ENCODE assay signal across 8 cellular contexts in genomic region chr22:39351689-39352214, GRCh38. TPM values are rescaled to one million over a fixed set of nuclear protein-coding genes. Genes with fewer than 3 reads are reported as not detected.
DNase-seq lines count a peak whose midpoint lies in the region; ATAC-seq and TF ChIP-seq lines count a peak whose summit lies in the region.

No MANE protein-coding gene starts in this region.

- no peak for ATAC-seq in CD8-positive, alpha-beta T cell
- peak; percentile 69 to 73 for ATAC-seq in naive B cell (ENCODE audit: low read depth in 2 of 2)

- peaks cover 33% of the 10 kb centered on the region for H3K4me1 ChIP-seq in CD8-positive, alpha-beta T cell (ENCODE audit: insufficient read depth, low read length)
- H3K4me1 ChIP-seq in adipocyte (ENCODE audit: control insufficient read depth, insufficient read depth, low read length) (peaks cover 6% of the 10 kb centered on the region), Caco-2 (no peaks in the 10 kb centered on the region)

- no peak for DNase-seq in CD8-positive, alpha-beta T cell
- DNase-seq in HT1080 (ENCODE audit: low read depth) (peak; percentile 38), adipocyte (ENCODE audit: low read depth) (peak; percentile 59), naive B cell (peak; percentile 14), Caco-2 (no peak), NCI-H82 (lab: John Stamatoyannopoulos, UW) (no peak), anterior cingulate cortex (lab: John Stamatoyannopoulos, UW) (no peak)
- no peak for DNase-seq in T-helper 2 cell treated with Interferon-gamma antibody and Interleukin-4, amounts not matched to agents 5 μg/mL and 100 μg/mL, for 36 hours (ENCODE audit: low spot score)

- H3K27me3 ChIP-seq in CD8-positive, alpha-beta T cell (ENCODE audit: insufficient read depth, low read length), result no peaks in the 10 kb centered on the region
- H3K27me3 ChIP-seq in adipocyte (replicated peaks; ENCODE audit: control insufficient read depth, insufficient read depth, low read length) (no peaks in the 10 kb centered on the region), Caco-2 (replicated peaks; ENCODE audit: control insufficient read depth, insufficient read depth, low read length) (no peaks in the 10 kb centered on the region)

- intact Hi-C loops in CD8-positive, alpha-beta T cell (cut with DNase I, micrococcal nuclease), result no loop called here
- intact Hi-C loops in Caco-2 (cut with micrococcal nuclease; ENCODE audit: unreplicated experiment), result no loop called here

- peaks cover 2% of the 10 kb centered on the region for H3K27me3 Mint-ChIP-seq in CD8-positive, alpha-beta T cell (ENCODE audit: low read depth)
- no peaks in the 10 kb centered on the region for H3K27me3 Mint-ChIP-seq in naive B cell
- peaks cover 37% of the 10 kb centered on the region for H3K27me3 Mint-ChIP-seq in T-helper 2 cell treated with Interferon-gamma antibody and Interleukin-4, amounts not matched to agents 5 μg/mL and 100 μg/mL, for 36 hours (ENCODE audit: low read depth)
- no peaks in the 10 kb centered on the region for H3K27me3 Mint-ChIP-seq in Caco-2 (ENCODE audit: insufficient read depth, unreplicated experiment)

- peak overlapping the region; percentile 82 for H3K4me3 Mint-ChIP-seq in CD8-positive, alpha-beta T cell
- H3K4me3 Mint-ChIP-seq in naive B cell, result peak overlapping the region; percentile 71 to 94 (median 82)
- H3K4me3 Mint-ChIP-seq in T-helper 2 cell treated with Interferon-gamma antibody and Interleukin-4, amounts not matched to agents 5 μg/mL and 100 μg/mL, for 36 hours, result no peak overlapping the region
- H3K4me3 Mint-ChIP-seq in Caco-2 (ENCODE audit: unreplicated experiment), result no peak overlapping the region

- no peak overlapping the region for H3K9ac ChIP-seq in adipocyte (ENCODE audit: low read length)

- H3K9me3 Mint-ChIP-seq in CD8-positive, alpha-beta T cell, result no peaks in the 10 kb centered on the region
- H3K9me3 Mint-ChIP-seq in naive B cell (no peaks in the 10 kb centered on the region), Caco-2 (ENCODE audit: unreplicated experiment) (no peaks in the 10 kb centered on the region)
- H3K9me3 Mint-ChIP-seq in T-helper 2 cell treated with Interferon-gamma antibody and Interleukin-4, amounts not matched to agents 5 μg/mL and 100 μg/mL, for 36 hours, result no peaks in the 10 kb centered on the region

- H3K27ac ChIP-seq in CD8-positive, alpha-beta T cell (ENCODE audit: low read depth, low read length), result no peak overlapping the region

- no peaks in the 10 kb centered on the region for H3K36me3 ChIP-seq in CD8-positive, alpha-beta T cell (ENCODE audit: insufficient read depth, low read length)
- H3K36me3 ChIP-seq in adipocyte (ENCODE audit: control insufficient read depth, insufficient read depth, low read length, severe bottlenecking), result no peaks in the 10 kb centered on the region
- no peaks in the 10 kb centered on the region; the same call in 1 of the 2 replicates for H3K36me3 ChIP-seq in Caco-2 (ENCODE audit: control insufficient read depth, insufficient read depth, low read length)

- H3K4me3 ChIP-seq in CD8-positive, alpha-beta T cell (ENCODE audit: low read depth, low read length), result peak overlapping the region; percentile 16
- H3K4me3 ChIP-seq in adipocyte (ENCODE audit: low read length), result no peak overlapping the region
- H3K4me3 ChIP-seq in Caco-2 (ENCODE audit: low read depth, low read length), result no peak overlapping the region

- H3K36me3 Mint-ChIP-seq in CD8-positive, alpha-beta T cell, result peaks cover 2% of the 10 kb centered on the region
- H3K36me3 Mint-ChIP-seq in naive B cell, result no peaks in the 10 kb centered on the region
- H3K36me3 Mint-ChIP-seq in T-helper 2 cell treated with Interferon-gamma antibody and Interleukin-4, amounts not matched to agents 5 μg/mL and 100 μg/mL, for 36 hours (ENCODE audit: low read depth), result no peaks in the 10 kb centered on the region
- no peaks in the 10 kb centered on the region for H3K36me3 Mint-ChIP-seq in Caco-2 (ENCODE audit: insufficient read depth, unreplicated experiment)

- no peaks in the 10 kb centered on the region for H3K9me3 ChIP-seq in CD8-positive, alpha-beta T cell (ENCODE audit: low read length)
- H3K9me3 ChIP-seq in adipocyte (ENCODE audit: control insufficient read depth, low read length) (no peaks in the 10 kb centered on the region), Caco-2 (no peaks in the 10 kb centered on the region)

- CTCF ChIA-PET in CD8-positive, alpha-beta T cell (lab: Charles Lee), result interaction anchor here (0.9 to 3.9 kb wide), 4 partner anchors 8 to 180 kb away, joined by 3 to 16 read pairs (median 4); no protein-coding TSS in a partner anchor
- CTCF ChIA-PET in Caco-2 (lab: Charles Lee), result interaction anchor here (0.6 kb wide), 1 partner anchor 1886 kb away, joined by 3 read pairs; no protein-coding TSS in a partner anchor

- no peak for TF ChIP-seq CTCF in CD8-positive, alpha-beta T cell (IDR thresholded peaks at IDR 0.05)
- no peak for TF ChIP-seq CTCF in Caco-2 (IDR thresholded peaks at IDR 0.05; ENCODE audit: insufficient read depth in 1 of 2, low read depth in 1 of 2, low read length in 1 of 2, severe bottlenecking in 1 of 2, unreplicated experiment in 1 of 2)

- no peak overlapping the region for H3K27ac Mint-ChIP-seq in CD8-positive, alpha-beta T cell
- H3K27ac Mint-ChIP-seq in naive B cell (peak overlapping the region in 5 of 6 donors; percentile 56 to 95 (median 77)), Caco-2 (ENCODE audit: unreplicated experiment) (no peak overlapping the region)
- no peak overlapping the region for H3K27ac Mint-ChIP-seq in T-helper 2 cell treated with Interferon-gamma antibody and Interleukin-4, amounts not matched to agents 5 μg/mL and 100 μg/mL, for 36 hours

- peaks cover 18% of the 10 kb centered on the region for H3K4me1 Mint-ChIP-seq in CD8-positive, alpha-beta T cell (ENCODE audit: low read depth)
- H3K4me1 Mint-ChIP-seq in naive B cell (peaks cover 19 to 32% (median 30%) of the 10 kb centered on the region in 3 donors), Caco-2 (ENCODE audit: low read depth, unreplicated experiment) (no peaks in the 10 kb centered on the region)
- H3K4me1 Mint-ChIP-seq in T-helper 2 cell treated with Interferon-gamma antibody and Interleukin-4, amounts not matched to agents 5 μg/mL and 100 μg/mL, for 36 hours (ENCODE audit: low read depth), result no peaks in the 10 kb centered on the region

- POLR2A ChIA-PET in CD8-positive, alpha-beta T cell (lab: Charles Lee), result no interaction called here
- POLR2A ChIA-PET in Caco-2 (lab: Charles Lee), result no interaction called here

- no TSS peak for BruUV-seq in Caco-2 (replicated peaks; lab: Mats Ljungman, UMichigan)

RNA-seq across cellular contexts. Expression of gene SYNGR1, which starts 2.0 kb away (rescaled TPM):
- total RNA-seq in CD8-positive, alpha-beta T cell, result 1 to 10 TPM; 1.9 to 2.6 TPM
- 12.7 and 12.8 TPM in 2 replicates for total RNA-seq in HT1080 (2014; rRNA removed; shearing (Covaris generic))
- 10.7 and 16.6 TPM in 2 replicates for polyA plus RNA-seq in HT1080 (2015; cell fraction: cytosol; rRNA removed)
- polyA plus RNA-seq in HT1080 (2015; cell fraction: nucleus; rRNA removed), result 14.1 and 15.5 TPM in 2 replicates
- 10 to 100 TPM in 1 of 6 donors, 1 to 10 TPM in 5; 2.6 to 11.9 (median 4.6) TPM for polyA plus RNA-seq in naive B cell (ENCODE audit: low read depth in 6 of 6)
- total RNA-seq in Caco-2 (2022), result 20.2 and 21.9 TPM in 2 replicates

RNA-seq across cellular contexts. Expression of gene RPL3, which starts 32.3 kb away (rescaled TPM):
- total RNA-seq in CD8-positive, alpha-beta T cell, result 1,000 to 10,000 TPM; 3,777 to 3,874 TPM
- total RNA-seq in HT1080 (2014; rRNA removed; shearing (Covaris generic)), result 2,372 and 2,695 TPM in 2 replicates
- polyA plus RNA-seq in HT1080 (2015; cell fraction: cytosol; rRNA removed), result 3,293 and 3,906 TPM in 2 replicates
- polyA plus RNA-seq in HT1080 (2015; cell fraction: nucleus; rRNA removed), result 1,939 and 2,171 TPM in 2 replicates
- polyA plus RNA-seq in naive B cell (ENCODE audit: low read depth in 6 of 6), result 1,000 to 10,000 TPM; 2,656 to 3,743 (median 2,840) TPM
- total RNA-seq in Caco-2 (2022), result 1,668 and 1,699 TPM in 2 replicates

RNA-seq across cellular contexts. Expression of gene TAB1, which starts 47.8 kb away (rescaled TPM):
- total RNA-seq in CD8-positive, alpha-beta T cell, result 10 to 100 TPM; 15.3 to 16.5 TPM
- 17.5 and 18.4 TPM in 2 replicates for total RNA-seq in HT1080 (2014; rRNA removed; shearing (Covaris generic))
- polyA plus RNA-seq in HT1080 (2015; cell fraction: cytosol; rRNA removed), result 15.8 and 17.9 TPM in 2 replicates
- polyA plus RNA-seq in HT1080 (2015; cell fraction: nucleus; rRNA removed), result 21.6 and 26.1 TPM in 2 replicates
- 1 to 10 TPM; 1.7 to 5.0 (median 3.2) TPM for polyA plus RNA-seq in naive B cell (ENCODE audit: low read depth in 6 of 6)
- total RNA-seq in Caco-2 (2022), result 25.7 and 26.1 TPM in 2 replicates

Comparison
In these comparisons a context has a peak if more than half of its experiments do, and no peak if none do; other contexts are left out.
1. DNase-seq: peak in HT1080 (single experiment), adipocyte (single experiment) and naive B cell (single experiment); none in CD8-positive, alpha-beta T cell (0 of 7), T-helper 2 cell treated with Interferon-gamma antibody and Interleukin-4, amounts not matched to agents 5 μg/mL and 100 μg/mL, for 36 hours (single experiment), Caco-2 (0 of 2), NCI-H82 (single experiment) and anterior cingulate cortex (0 of 58).
2. H3K27ac Mint-ChIP-seq: peak in naive B cell (5 of 6); none in CD8-positive, alpha-beta T cell (single experiment), T-helper 2 cell treated with Interferon-gamma antibody and Interleukin-4, amounts not matched to agents 5 μg/mL and 100 μg/mL, for 36 hours (single experiment) and Caco-2 (single experiment).
3. H3K4me3 Mint-ChIP-seq: peak in CD8-positive, alpha-beta T cell (single experiment) and naive B cell (8 of 8); none in T-helper 2 cell treated with Interferon-gamma antibody and Interleukin-4, amounts not matched to agents 5 μg/mL and 100 μg/mL, for 36 hours (single experiment) and Caco-2 (single experiment).